Comparison of ENCODE assay signal across 8 cellular contexts in genomic region chr10:92690211-92691041, GRCh38. TPM values are rescaled to one million over a fixed set of nuclear protein-coding genes. Genes with fewer than 3 reads are reported as not detected.
DNase-seq lines count a peak whose midpoint lies in the region; ATAC-seq and TF ChIP-seq lines count a peak whose summit lies in the region.

No MANE protein-coding gene starts in this region.

- H3K9me3 ChIP-seq in iPS-18a (ENCODE audit: control insufficient read depth, low read depth, low read length): no peaks in the 10 kb centered on the region
- H3K9me3 ChIP-seq in skeletal muscle satellite cell (replicated peaks; ENCODE audit: low read length): no peaks in the 10 kb centered on the region

- DNase-seq in EH (ENCODE audit: low read depth) (peak; percentile 69), T-helper 22 cell (ENCODE audit: low read depth) (peak; percentile 37), astrocyte of the cerebellum (ENCODE audit: low read depth) (no peak), DMS114 treated with DMSO at 0.1 percent for 48 hours (lab: John Stamatoyannopoulos, UW; ENCODE audit: unreplicated experiment) (no peak)

- no peak for TF ChIP-seq CTCF in astrocyte of the cerebellum (IDR thresholded peaks at IDR 0.05; ENCODE audit: low read depth, low read length, missing control alignments)

- ATAC-seq in HG03521 (IDR thresholded peaks at IDR 0.05; ENCODE audit: unreplicated experiment): peak; percentile 41
- ATAC-seq in HG02981 (IDR thresholded peaks at IDR 0.05; ENCODE audit: unreplicated experiment): no peak

- H3K4me1 ChIP-seq in iPS-18a (ENCODE audit: control insufficient read depth, low read depth, low read length) (peaks cover 19% of the 10 kb centered on the region), skeletal muscle satellite cell (ENCODE audit: control insufficient read depth, insufficient read depth, low read length) (peaks cover 8% of the 10 kb centered on the region)

- H3K36me3 ChIP-seq in iPS-18a (ENCODE audit: control insufficient read depth, low read depth, low read length): no peaks in the 10 kb centered on the region
- no peaks in the 10 kb centered on the region for H3K36me3 ChIP-seq in skeletal muscle satellite cell (ENCODE audit: insufficient read depth, low read length)

- H3K4me3 ChIP-seq in astrocyte of the cerebellum (ENCODE audit: low read depth, low read length): peak overlapping the region; percentile 55
- peak overlapping the region; percentile 40 for H3K4me3 ChIP-seq in iPS-18a (ENCODE audit: low read length)
- peak overlapping the region; percentile 75 for H3K4me3 ChIP-seq in skeletal muscle satellite cell (ENCODE audit: low read length)

- H3K4me2 ChIP-seq in skeletal muscle satellite cell (ENCODE audit: low read length): peak overlapping the region; percentile 76

- H3K27ac ChIP-seq in iPS-18a (ENCODE audit: low read length): no peak overlapping the region

- H3K27me3 ChIP-seq in iPS-18a (ENCODE audit: control insufficient read depth, insufficient read depth, low read length) (peaks cover 94% of the 10 kb centered on the region), skeletal muscle satellite cell (ENCODE audit: control insufficient read depth, insufficient read depth, low read length) (peaks cover 16% of the 10 kb centered on the region)

- no peak overlapping the region for H3K9ac ChIP-seq in iPS-18a (ENCODE audit: low read length)
- peak overlapping the region; percentile 53 for H3K9ac ChIP-seq in skeletal muscle satellite cell (ENCODE audit: low read depth, low read length)

- in situ Hi-C loops in astrocyte of the cerebellum (cut with HindIII; ENCODE audit: low sequenced_read_pairs): no loop called here

RNA-seq across cellular contexts. Expression of gene HHEX, which starts 0.7 kb away (rescaled TPM):
- total RNA-seq in skeletal muscle satellite cell (2012; rRNA removed): 0.22 and 0.76 TPM in 2 replicates

Comparison
In these comparisons a context has a peak if more than half of its experiments do, and no peak if none do; other contexts are left out.
1. DNase-seq: peak in EH (single experiment) and T-helper 22 cell (single experiment); none in astrocyte of the cerebellum (single experiment) and DMS114 treated with DMSO at 0.1 percent for 48 hours (single experiment).
2. Peak in every context shown above with its lines, with median percentiles within 50 percentile points of each other: H3K4me3 ChIP-seq.